Comparison of ENCODE assay signal across 13 cellular contexts in genomic region chr20:54172532-54172855, GRCh38. TPM values are rescaled to one million over a fixed set of nuclear protein-coding genes. Genes with fewer than 3 reads are reported as not detected.
A peak's percentile ranks its signal among the peaks of the same experiment; 100 is the strongest.
DNase-seq lines count a peak whose midpoint lies in the region; ATAC-seq and TF ChIP-seq lines count a peak whose summit lies in the region.
"Had no signal": no experiment of that assay in that cellular context is flagged by ENCODE, and none has a peak within 500 bp of the region (broad histone marks: within the 10 kb centered on the region; RNA-seq: fewer than 3 reads in every experiment).

No MANE protein-coding gene starts in this region.

- in situ Hi-C loops in gastrocnemius medialis (cut with MboI; ENCODE audit: low sequenced_read_pairs in 4 of 4), result no loop called here

- H3K9me3 ChIP-seq in esophagus squamous epithelium (no peaks in the 10 kb centered on the region), trophoblast cell (ENCODE audit: insufficient read depth, low read depth, low read length) (peaks cover 4% of the 10 kb centered on the region), gastrocnemius medialis (no peaks in the 10 kb centered on the region)
- H3K9me3 ChIP-seq: adrenal gland had no signal

- no peak overlapping the region for H3K9ac ChIP-seq in trophoblast cell (ENCODE audit: low read length)

- H3K4me1 ChIP-seq in esophagus squamous epithelium, result peaks cover 16 to 34% (median 17%) of the 10 kb centered on the region in 3 donors
- peaks cover 17 to 22% of the 10 kb centered on the region in 2 experiments for H3K4me1 ChIP-seq in trophoblast cell (ENCODE audit: control insufficient read depth in 1 of 2, insufficient read depth in 2 of 2, low read length in 2 of 2)
- H3K4me1 ChIP-seq in gastrocnemius medialis, result peaks cover 0 to 10% of the 10 kb centered on the region in 2 donors

- H4K12ac ChIP-seq in trophoblast cell (ENCODE audit: low read depth, low read length), result no peak overlapping the region

- no peak overlapping the region for H3K18ac ChIP-seq in trophoblast cell (ENCODE audit: low read length)

- no peak overlapping the region for H3K14ac ChIP-seq in trophoblast cell (ENCODE audit: low read length)

- peaks cover 0 to 95% (median 2%) of the 10 kb centered on the region in 4 donors for H3K27me3 ChIP-seq in esophagus squamous epithelium
- H3K27me3 ChIP-seq in trophoblast cell (ENCODE audit: insufficient read depth, low read length), result peaks cover 33% of the 10 kb centered on the region
- peaks cover 61 to 64% (median 62%) of the 10 kb centered on the region in 3 donors for H3K27me3 ChIP-seq in gastrocnemius medialis

- H4K91ac ChIP-seq in trophoblast cell (ENCODE audit: low read depth, low read length), result no peak overlapping the region

- intact Hi-C loops in esophagus squamous epithelium (cut with DNase I) (no loop called here), gastrocnemius medialis (cut with DNase I; ENCODE audit: low total_unique reads) (no loop called here)

- peak overlapping the region; percentile 19 to 59 (median 36) for H3K4me3 ChIP-seq in esophagus squamous epithelium
- no peak overlapping the region for H3K4me3 ChIP-seq in trophoblast cell (ENCODE audit: low read depth, low read length)
- H3K4me3 ChIP-seq in gastrocnemius medialis, result peak overlapping the region in 1 of 4 donors; percentile 10
- H3K4me3 ChIP-seq: adrenal gland had no signal

- peak overlapping the region; percentile 47 for H3K4me2 ChIP-seq in trophoblast cell (ENCODE audit: low read length)

- no peaks in the 10 kb centered on the region for H3K79me1 ChIP-seq in trophoblast cell (ENCODE audit: low read length)

- H3K27ac ChIP-seq in esophagus squamous epithelium, result no peak overlapping the region
- H3K27ac ChIP-seq in trophoblast cell (ENCODE audit: low read depth, low read length), result no peak overlapping the region
- H3K27ac ChIP-seq in gastrocnemius medialis, result no peak overlapping the region
- H3K27ac ChIP-seq: adrenal gland, HL-60 had no signal

- peak; percentile 56 for DNase-seq in NCI-H748 (lab: John Stamatoyannopoulos, UW; ENCODE audit: unreplicated experiment)
- no peak for DNase-seq in NCI-H748 treated with DMSO at 0.1 percent for 48 hours (lab: John Stamatoyannopoulos, UW)
- peak; percentile 17 for DNase-seq in NCI-H69 (lab: John Stamatoyannopoulos, UW)
- DNase-seq in esophagus squamous epithelium (lab: John Stamatoyannopoulos, UW), result no peak
- no peak for DNase-seq in trophoblast cell
- no peak for DNase-seq in KG1 (lab: John Stamatoyannopoulos, UW)
- DNase-seq in gastrocnemius medialis, result no peak
- DNase-seq: adrenal gland, DMS153, NCI-H226 had no signal

- no peak overlapping the region for H3K4ac ChIP-seq in trophoblast cell (ENCODE audit: low read depth, low read length)

- no peak overlapping the region for H2BK120ac ChIP-seq in trophoblast cell (ENCODE audit: insufficient read depth, low read length, poor library complexity)

- no peak overlapping the region for H2BK12ac ChIP-seq in trophoblast cell (ENCODE audit: low read length)

- H2BK5ac ChIP-seq in trophoblast cell (ENCODE audit: low read depth, low read length, poor library complexity), result no peak overlapping the region

- H3K36me3 ChIP-seq in esophagus squamous epithelium (no peaks in the 10 kb centered on the region), trophoblast cell (ENCODE audit: control insufficient read depth in 1 of 2, insufficient read depth in 2 of 2, low read length in 2 of 2) (no peaks in the 10 kb centered on the region), gastrocnemius medialis (no peaks in the 10 kb centered on the region)
- H3K36me3 ChIP-seq: adrenal gland had no signal

- TF ChIP-seq CTCF in esophagus squamous epithelium (IDR thresholded peaks at IDR 0.05) (no peak), gastrocnemius medialis (IDR thresholded peaks at IDR 0.05 in 4 of 5, conservative IDR thresholded peaks at IDR 0.05 in 1 of 5) (no peak)

- no peak overlapping the region for H2AK5ac ChIP-seq in trophoblast cell (ENCODE audit: low read length)

- H3K79me2 ChIP-seq in trophoblast cell (ENCODE audit: control insufficient read depth, insufficient read depth, low read length, poor library complexity), result no peaks in the 10 kb centered on the region

- no peak overlapping the region for H3K23ac ChIP-seq in trophoblast cell (ENCODE audit: low read length)

- TF ChIP-seq POLR2A in esophagus squamous epithelium (IDR thresholded peaks at IDR 0.05) (no peak), gastrocnemius medialis (IDR thresholded peaks at IDR 0.05) (no peak)

- ATAC-seq in HG03280 (IDR thresholded peaks at IDR 0.05; ENCODE audit: unreplicated experiment), result no peak
- ATAC-seq in gastrocnemius medialis, result no peak
- ATAC-seq: natural killer cell treated with Interleukin-12 subunit alpha and Interleukin-12 subunit beta and Interleukin-15 and Interleukin-18, amount 100 ng/mL, for 72 hours had no signal

- H2AFZ ChIP-seq in trophoblast cell (ENCODE audit: insufficient read depth, low read length, poor library complexity), result no peak overlapping the region

- 13% methylated on average over 11 of the region's 12 CpGs; no CpG with 5 or more reads in 1 of the 2 donors for WGBS in esophagus squamous epithelium, 2 donors
- no CpG with 5 or more reads among the region's 12 CpGs for WGBS in trophoblast cell (ENCODE audit: extremely low coverage, insufficient coverage, insufficient read length)

- no peak overlapping the region for H4K8ac ChIP-seq in trophoblast cell (ENCODE audit: low read depth, low read length)

RNA-seq across cellular contexts. Expression of gene CYP24A1, which starts 1.3 kb away (rescaled TPM):
- 10 to 100 TPM in 2 of 4 donors, 1 to 10 TPM in 2; 1.3 to 12.3 (median 8.9) TPM for total RNA-seq in esophagus squamous epithelium
- polyA plus RNA-seq in trophoblast cell (2013), result 4.6 and 4.7 TPM in 2 replicates
- total RNA-seq in gastrocnemius medialis, result under 1 TPM in 1 of 4 donors, not detected in 3; 0.20 TPM
- total RNA-seq: adrenal gland; natural killer cell treated with Interleukin-12 subunit alpha and Interleukin-12 subunit beta and Interleukin-15 and Interleukin-18, amount 100 ng/mL, for 72 hours had no signal

RNA-seq across cellular contexts. Expression of gene PFDN4, which starts 35.4 kb away (rescaled TPM):
- total RNA-seq in esophagus squamous epithelium (10 to 100 TPM; 39.0 to 68.9 (median 46.4) TPM), gastrocnemius medialis (10 to 100 TPM; 36.8 to 90.2 (median 64.8) TPM)
- 157 and 160 TPM in 2 replicates for polyA plus RNA-seq in trophoblast cell (2013)

Comparison
In these comparisons a context has a peak if more than half of its experiments do, and no peak if none do; other contexts are left out.
1. DNase-seq: peak in NCI-H748 (single experiment) and NCI-H69 (single experiment); none in NCI-H748 treated with DMSO at 0.1 percent for 48 hours (single experiment), esophagus squamous epithelium (single experiment), trophoblast cell (0 of 2), KG1 (single experiment) and gastrocnemius medialis (0 of 2).